ENCODE assay signal across 24 cellular contexts in genomic region chr10:121266370-121266769, GRCh38.
DNase-seq lines count a peak whose midpoint lies in the region; ATAC-seq, FAIRE-seq and TF ChIP-seq lines count a peak whose summit lies in the region.
"Had no signal": no experiment of that assay in that cellular context is flagged by ENCODE, and none has a peak within 500 bp of the region (broad histone marks: within the 10 kb centered on the region; RNA-seq: fewer than 3 reads in every experiment).

No MANE protein-coding gene starts in this region.

- intact Hi-C loops in HepG2 (cut with micrococcal nuclease; ENCODE audit: unreplicated experiment): no loop called here
- intact Hi-C loops in left lung (cut with DNase I): no loop called here
- intact Hi-C loops in esophagus squamous epithelium (cut with DNase I): no loop called here

- BruUV-seq in HepG2 (replicated peaks; lab: Mats Ljungman, UMichigan): no TSS peak

- no peak overlapping the region for H3K27ac ChIP-seq in liver (ENCODE audit: low read depth in 1 of 2, low read length in 2 of 2)
- no peak overlapping the region for H3K27ac ChIP-seq in HepG2 (ENCODE audit: extremely low read length, insufficient read depth, low read length)
- no peak overlapping the region for H3K27ac ChIP-seq in left lung
- H3K27ac ChIP-seq in urinary bladder (ENCODE audit: low read depth): peak overlapping the region; percentile 35
- no peak overlapping the region for H3K27ac ChIP-seq in esophagus squamous epithelium
- H3K27ac ChIP-seq: 22Rv1; A549; BLaER1 treated with 17β-estradiol and CSF1 and Interleukin-3, amounts not matched to agents 10 nM and 100 nM had no signal

- CTCF ChIA-PET in HepG2 (lab: Yijun Ruan, JAX; ENCODE audit: low intra/inter-chr PET ratio, low total read pairs): no interaction called here

- TF ChIP-seq POLR2A in HepG2 (IDR thresholded peaks at IDR 0.05; ENCODE audit: insufficient read depth in 1 of 2, low read depth in 2 of 2, low read length in 2 of 2): no peak
- no peak for TF ChIP-seq POLR2A in esophagus squamous epithelium (IDR thresholded peaks at IDR 0.05)

- no peak overlapping the region for H2AFZ ChIP-seq in HepG2 (ENCODE audit: low read length)

- ATAC-seq in HepG2: no peak
- peak; percentile 19 for ATAC-seq in left lung
- ATAC-seq in GM21723 (IDR thresholded peaks at IDR 0.05; ENCODE audit: unreplicated experiment): no peak
- ATAC-seq: A549, GM12878 had no signal

- in situ Hi-C loops in HepG2 (cut with HindIII; ENCODE audit: extremely low pct_ligation_motif_present, low pct_unique_long_range_greater_than_20kb): no loop called here

- 38% methylated on average over 5 of the region's 5 CpGs for WGBS in liver
- WGBS in HepG2 (ENCODE audit: low lambda C conversion rate): 33% methylated on average over 5 of the region's 5 CpGs
- WGBS in urinary bladder: 72% methylated on average over 5 of the region's 5 CpGs
- WGBS in esophagus squamous epithelium, 2 donors: 55 to 65% methylated on average over 5 of the region's 5 CpGs

- H3K4me1 ChIP-seq in liver (ENCODE audit: control insufficient read depth in 4 of 4, insufficient read depth in 4 of 4, low read length in 3 of 4) (peaks cover 0 to 15% (median 2%) of the 10 kb centered on the region in 4 donors), HepG2 (ENCODE audit: insufficient read depth, low read length) (no peaks in the 10 kb centered on the region), left lung (no peaks in the 10 kb centered on the region), urinary bladder (ENCODE audit: insufficient read depth) (no peaks in the 10 kb centered on the region), esophagus squamous epithelium (peaks cover 0 to 34% (median 8%) of the 10 kb centered on the region in 3 donors)
- H3K4me1 ChIP-seq: A549, BE2C had no signal

- FAIRE-seq in HepG2 (lab: Jason Lieb, UNC): no peak
- FAIRE-seq: A549, D721Med, GM12878, GM19239 had no signal

- POLR2A ChIA-PET in HepG2 (lab: Yijun Ruan, JAX): no interaction called here

- H3K4me2 ChIP-seq in HepG2 (ENCODE audit: low read depth, low read length): no peak overlapping the region
- H3K4me2 ChIP-seq: A549; BLaER1 treated with 17β-estradiol and CSF1 and Interleukin-3, amounts not matched to agents 10 nM and 100 nM had no signal

- no peak for DNase-seq in HepG2 (ENCODE audit: low spot score)
- DNase-seq in left lung: no peak
- DNase-seq in esophagus squamous epithelium (lab: John Stamatoyannopoulos, UW): no peak
- DNase-seq: ACHN; AML-193; BE2C; CD4-positive, alpha-beta T cell; CD8-positive, alpha-beta memory T cell; DMS 273 treated with DMSO at 0.1 percent for 48 hours; DMS79; EL; GDM1; GOT3; H7; HCEC 1CT had no signal

- H3K9ac ChIP-seq in liver (ENCODE audit: low read depth in 1 of 2, low read length in 2 of 2) (no peak overlapping the region), HepG2 (ENCODE audit: insufficient read depth, low read depth, low read length) (no peak overlapping the region)
- H3K9ac ChIP-seq: BLaER1 treated with 17β-estradiol and CSF1 and Interleukin-3, amounts not matched to agents 10 nM and 100 nM had no signal

- no peaks in the 10 kb centered on the region for H3K79me2 ChIP-seq in HepG2 (ENCODE audit: insufficient read depth, low read length)

- H3K9me3 ChIP-seq in liver (ENCODE audit: control insufficient read depth in 4 of 4, low read length in 3 of 4) (no peaks in the 10 kb centered on the region), HepG2 (ENCODE audit: low read length) (no peaks in the 10 kb centered on the region), left lung (no peaks in the 10 kb centered on the region), esophagus squamous epithelium (no peaks in the 10 kb centered on the region)
- H3K9me3 ChIP-seq: A549, BE2C had no signal

- peak; percentile 56 to 57 for TF ChIP-seq RAD21 in liver (IDR thresholded peaks at IDR 0.05)
- TF ChIP-seq RAD21 in HepG2 (CRISPR knock-in tag; IDR thresholded peaks at IDR 0.05): no peak

- H3K27me3 ChIP-seq in liver (ENCODE audit: control insufficient read depth in 4 of 4, insufficient read depth in 4 of 4, low read length in 3 of 4) (no peaks in the 10 kb centered on the region), HepG2 (ENCODE audit: control insufficient read depth in 1 of 2, insufficient read depth in 2 of 2, low read length in 2 of 2) (no peaks in the 10 kb centered on the region), left lung (no peaks in the 10 kb centered on the region), esophagus squamous epithelium (no peaks in the 10 kb centered on the region)
- H3K27me3 ChIP-seq: BE2C had no signal

- no peak for TF ChIP-seq CTCF in liver (IDR thresholded peaks at IDR 0.05; ENCODE audit: low read depth, low read length, missing input control)
- no peak for TF ChIP-seq CTCF in HepG2 (CRISPR knock-in tag; IDR thresholded peaks at IDR 0.05)
- no peak for TF ChIP-seq CTCF in left lung (IDR thresholded peaks at IDR 0.05)
- TF ChIP-seq CTCF in esophagus squamous epithelium (IDR thresholded peaks at IDR 0.05): no peak

- TF ChIP-seq EP300 in HepG2 (IDR thresholded peaks at IDR 0.05; ENCODE audit: low read depth in 2 of 2, low read length in 2 of 2) (no peak), HepG2 (CRISPR knock-in tag; IDR thresholded peaks at IDR 0.05; ENCODE audit: borderline replicate concordance) (no peak)

- H4K20me1 ChIP-seq in HepG2 (ENCODE audit: insufficient read depth, low read length): no peaks in the 10 kb centered on the region
- H4K20me1 ChIP-seq: BLaER1 treated with 17β-estradiol and CSF1 and Interleukin-3, amounts not matched to agents 10 nM and 100 nM had no signal

- H3K36me3 ChIP-seq in liver (ENCODE audit: control insufficient read depth in 4 of 4, insufficient read depth in 3 of 4, low read depth in 1 of 4, low read length in 3 of 4): peaks cover 0 to 1% (median 0%) of the 10 kb centered on the region in 4 donors
- no peaks in the 10 kb centered on the region for H3K36me3 ChIP-seq in HepG2 (replicated peaks in 1 of 2; ENCODE audit: control insufficient read depth in 1 of 2, insufficient read depth in 2 of 2, low read length in 2 of 2)
- no peaks in the 10 kb centered on the region for H3K36me3 ChIP-seq in left lung
- no peaks in the 10 kb centered on the region for H3K36me3 ChIP-seq in urinary bladder (ENCODE audit: insufficient read depth)
- H3K36me3 ChIP-seq in esophagus squamous epithelium: no peaks in the 10 kb centered on the region
- H3K36me3 ChIP-seq: BE2C; BLaER1 treated with 17β-estradiol and CSF1 and Interleukin-3, amounts not matched to agents 10 nM and 100 nM had no signal

- H3K4me3 ChIP-seq in liver (ENCODE audit: low read depth in 1 of 3, low read length in 3 of 3) (no peak overlapping the region), HepG2 (replicated peaks in 1 of 3; ENCODE audit: insufficient read depth in 1 of 3, low read depth in 2 of 3, low read length in 3 of 3) (no peak overlapping the region), left lung (no peak overlapping the region), urinary bladder (ENCODE audit: low read depth, low read length) (no peak overlapping the region), esophagus squamous epithelium (no peak overlapping the region)
- H3K4me3 ChIP-seq: A549; BLaER1 treated with 17β-estradiol and CSF1 and Interleukin-3, amounts not matched to agents 10 nM and 100 nM; GM12878 had no signal

TF ChIP-seq in liver, 16 proteins besides CTCF, POLR2A, EP300 and RAD21 (continues in another document):
- peak; percentile 82 to 92 for TF ChIP-seq HNF4A (conservative IDR thresholded peaks at IDR 0.05)
- TF ChIP-seq, protein P1, sequence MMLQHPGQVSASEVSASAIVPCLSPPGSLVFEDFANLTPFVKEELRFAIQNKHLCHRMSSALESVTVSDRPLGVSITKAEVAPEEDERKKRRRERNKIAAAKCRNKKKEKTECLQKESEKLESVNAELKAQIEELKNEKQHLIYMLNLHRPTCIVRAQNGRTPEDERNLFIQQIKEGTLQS (IDR thresholded peaks at IDR 0.05): no peak
- no peak for TF ChIP-seq EGR1 (IDR thresholded peaks at IDR 0.05; ENCODE audit: low read depth in 2 of 2)
- TF ChIP-seq JUND (IDR thresholded peaks at IDR 0.05): peak in 1 of 2 donors; percentile 64
- TF ChIP-seq GABPA (IDR thresholded peaks at IDR 0.05 in 1 of 2, conservative IDR thresholded peaks at IDR 0.05 in 1 of 2): no peak

TF ChIP-seq in HepG2, 621 proteins besides CTCF, POLR2A, EP300 and RAD21 (continues in another document):
- TF ChIP-seq ZNF160 (CRISPR knock-in tag; IDR thresholded peaks at IDR 0.05) (no peak), ZNF333 (CRISPR knock-in tag; IDR thresholded peaks at IDR 0.05; ENCODE audit: borderline replicate concordance) (no peak), ATRX (CRISPR knock-in tag; IDR thresholded peaks at IDR 0.05; ENCODE audit: borderline replicate concordance) (no peak), ELK4 (CRISPR knock-in tag; IDR thresholded peaks at IDR 0.05; ENCODE audit: borderline replicate concordance) (no peak), ZNF207 (IDR thresholded peaks at IDR 0.05; ENCODE audit: borderline replicate concordance) (no peak), EZH2 (conservative IDR thresholded peaks at IDR 0.05; ENCODE audit: low read depth, low read length) (no peak), KLF9 (CRISPR knock-in tag; IDR thresholded peaks at IDR 0.05; ENCODE audit: low read depth) (no peak), ETV6 (CRISPR knock-in tag; conservative IDR thresholded peaks at IDR 0.05) (no peak)
- TF ChIP-seq, protein P2, sequence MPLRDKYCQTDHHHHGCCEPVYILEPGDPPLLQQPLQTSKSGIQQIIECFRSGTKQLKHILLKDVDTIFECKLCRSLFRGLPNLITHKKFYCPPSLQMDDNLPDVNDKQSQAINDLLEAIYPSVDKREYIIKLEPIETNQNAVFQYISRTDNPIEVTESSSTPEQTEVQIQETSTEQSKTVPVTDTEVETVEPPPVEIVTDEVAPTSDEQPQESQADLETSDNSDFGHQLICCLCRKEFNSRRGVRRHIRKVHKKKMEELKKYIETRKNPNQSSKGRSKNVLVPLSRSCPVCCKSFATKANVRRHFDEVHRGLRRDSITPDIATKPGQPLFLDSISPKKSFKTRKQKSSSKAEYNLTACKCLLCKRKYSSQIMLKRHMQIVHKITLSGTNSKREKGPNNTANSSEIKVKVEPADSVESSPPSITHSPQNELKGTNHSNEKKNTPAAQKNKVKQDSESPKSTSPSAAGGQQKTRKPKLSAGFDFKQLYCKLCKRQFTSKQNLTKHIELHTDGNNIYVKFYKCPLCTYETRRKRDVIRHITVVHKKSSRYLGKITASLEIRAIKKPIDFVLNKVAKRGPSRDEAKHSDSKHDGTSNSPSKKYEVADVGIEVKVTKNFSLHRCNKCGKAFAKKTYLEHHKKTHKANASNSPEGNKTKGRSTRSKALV (CRISPR knock-in tag; IDR thresholded peaks at IDR 0.05): no peak
